1 cellular context compared by ENCODE assay signal in genomic region chr9:121751686-121752445, GRCh38.
TF ChIP-seq lines count a peak whose summit lies in the region.

No MANE protein-coding gene starts in this region.

TF ChIP-seq in HepG2, 621 proteins besides CTCF, POLR2A, EP300 and RAD21 (continued from another document and continues in another):
- TF ChIP-seq NPAS2 (CRISPR knock-in tag; IDR thresholded peaks at IDR 0.05; ENCODE audit: borderline replicate concordance) = no peak
- TF ChIP-seq SNRNP70 (IDR thresholded peaks at IDR 0.05; ENCODE audit: low read depth, low read length) = no peak
- no peak for TF ChIP-seq RFXAP (CRISPR knock-in tag; IDR thresholded peaks at IDR 0.05; ENCODE audit: borderline replicate concordance)
- no peak for TF ChIP-seq ZNF850 (CRISPR knock-in tag; conservative IDR thresholded peaks at IDR 0.05)
- no peak for TF ChIP-seq RARA (CRISPR knock-in tag; IDR thresholded peaks at IDR 0.05)
- TF ChIP-seq ZBTB39 (CRISPR knock-in tag; IDR thresholded peaks at IDR 0.05) = no peak
- no peak for TF ChIP-seq ZNF781 (CRISPR knock-in tag; IDR thresholded peaks at IDR 0.05; ENCODE audit: borderline replicate concordance, not compliant biosample characterization)
- TF ChIP-seq ZNF414 (CRISPR knock-in tag; IDR thresholded peaks at IDR 0.05) = no peak
- TF ChIP-seq ZNF501 (CRISPR knock-in tag; IDR thresholded peaks at IDR 0.05) = no peak
- no peak for TF ChIP-seq GTF2F1 (IDR thresholded peaks at IDR 0.05; ENCODE audit: low read length)
- peak; percentile 64; the same call in 1 of the 2 replicates for TF ChIP-seq ZBTB38 (CRISPR knock-in tag; IDR thresholded peaks at IDR 0.05)
- no peak for TF ChIP-seq ZNF260 (CRISPR knock-in tag; IDR thresholded peaks at IDR 0.05; ENCODE audit: borderline replicate concordance, low read depth)
- no peak for TF ChIP-seq ZNF276 (CRISPR knock-in tag; IDR thresholded peaks at IDR 0.05; ENCODE audit: low read depth)
- no peak for TF ChIP-seq ZNF703 (CRISPR knock-in tag; IDR thresholded peaks at IDR 0.05; ENCODE audit: borderline replicate concordance)
- no peak for TF ChIP-seq ARNT2 (CRISPR knock-in tag; IDR thresholded peaks at IDR 0.05; ENCODE audit: low read depth)
- no peak for TF ChIP-seq ZNF883 (CRISPR knock-in tag; IDR thresholded peaks at IDR 0.05; ENCODE audit: not compliant biosample characterization)
- TF ChIP-seq IRF9 (CRISPR knock-in tag; IDR thresholded peaks at IDR 0.05; ENCODE audit: borderline replicate concordance) = peak; percentile 63; the same call in 1 of the 2 replicates
- no peak for TF ChIP-seq TP53 (CRISPR knock-in tag; conservative IDR thresholded peaks at IDR 0.05)
- TF ChIP-seq RFX5 (IDR thresholded peaks at IDR 0.05; ENCODE audit: low read depth, low read length) = no peak
- no peak for TF ChIP-seq ZNF3 (CRISPR knock-in tag; IDR thresholded peaks at IDR 0.05)
- no peak for TF ChIP-seq ZFP90 (CRISPR knock-in tag; IDR thresholded peaks at IDR 0.05; ENCODE audit: borderline replicate concordance)
- no peak for TF ChIP-seq ZNF282 (IDR thresholded peaks at IDR 0.05; ENCODE audit: partially characterized antibody)
- TF ChIP-seq ZNF770 (CRISPR knock-in tag; IDR thresholded peaks at IDR 0.05) = no peak
- no peak for TF ChIP-seq IKZF1 (IDR thresholded peaks at IDR 0.05)
- TF ChIP-seq WIZ (CRISPR knock-in tag; IDR thresholded peaks at IDR 0.05) = 0 out of 2 replicates have a peak, but pooled peaks have one; percentile 34
- no peak for TF ChIP-seq U2AF1 (optimal IDR thresholded peaks at IDR 0.05; ENCODE audit: low read depth, low read length)
- TF ChIP-seq HCFC1 (IDR thresholded peaks at IDR 0.05; ENCODE audit: low read depth, low read length) = no peak
- TF ChIP-seq PAXIP1 (CRISPR knock-in tag; conservative IDR thresholded peaks at IDR 0.05) = no peak
- TF ChIP-seq ZNF616 (CRISPR knock-in tag; IDR thresholded peaks at IDR 0.05; ENCODE audit: low read depth) = no peak
- TF ChIP-seq HOXA3 (CRISPR knock-in tag; IDR thresholded peaks at IDR 0.05) = peak; percentile 9; the same call in 1 of the 2 replicates
- TF ChIP-seq TFDP1 (CRISPR knock-in tag; IDR thresholded peaks at IDR 0.05; ENCODE audit: borderline replicate concordance) = no peak
- no peak for TF ChIP-seq ZNF570 (CRISPR knock-in tag; IDR thresholded peaks at IDR 0.05; ENCODE audit: borderline replicate concordance)
- no peak for TF ChIP-seq GRHL1 (CRISPR knock-in tag; conservative IDR thresholded peaks at IDR 0.05)
- TF ChIP-seq KDM5B (CRISPR knock-in tag; IDR thresholded peaks at IDR 0.05; ENCODE audit: borderline replicate concordance) = no peak
- TF ChIP-seq ELF3 (CRISPR knock-in tag; IDR thresholded peaks at IDR 0.05) = no peak
- no peak for TF ChIP-seq ZNF800 (CRISPR knock-in tag; IDR thresholded peaks at IDR 0.05)
- no peak for TF ChIP-seq DMTF1 (CRISPR knock-in tag; IDR thresholded peaks at IDR 0.05)
- no peak for TF ChIP-seq GABPB1 (CRISPR knock-in tag; IDR thresholded peaks at IDR 0.05)
- TF ChIP-seq AKAP8 (CRISPR knock-in tag; IDR thresholded peaks at IDR 0.05) = 0 out of 2 replicates have a peak, but pooled peaks have one; percentile 49
